In genomic region chr6:1316482-1317220, GRCh38 we compare ENCODE assay signal across 10 cellular contexts. TPM values are rescaled to one million over a fixed set of nuclear protein-coding genes. Genes with fewer than 3 reads are reported as not detected.
DNase-seq lines count a peak whose midpoint lies in the region; ATAC-seq, FAIRE-seq and TF ChIP-seq lines count a peak whose summit lies in the region.
"Had no signal": no experiment of that assay in that cellular context is flagged by ENCODE, and none has a peak within 500 bp of the region (broad histone marks: within the 10 kb centered on the region; RNA-seq: fewer than 3 reads in every experiment).

No MANE protein-coding gene starts in this region.

- peaks cover 4% of the 10 kb centered on the region for H3K36me3 Mint-ChIP-seq in endodermal cell (ENCODE audit: low read depth)

- H3K27ac Mint-ChIP-seq in endodermal cell: no peak overlapping the region

- peaks cover 16% of the 10 kb centered on the region for H3K4me1 Mint-ChIP-seq in endodermal cell

- peak overlapping the region; percentile 83 for H3K4me2 ChIP-seq in parathyroid adenoma (ENCODE audit: low read length)
- H3K4me2 ChIP-seq: KMS-11 had no signal

- peak overlapping the region; percentile 89 for H3K4me3 ChIP-seq in endodermal cell (ENCODE audit: low read length)
- peak overlapping the region; percentile 33 for H3K4me3 ChIP-seq in parathyroid adenoma (ENCODE audit: low read depth, low read length)

- H3K27ac ChIP-seq in endodermal cell (ENCODE audit: low read depth, low read length): no peak overlapping the region
- no peak overlapping the region for H3K27ac ChIP-seq in parathyroid adenoma
- H3K27ac ChIP-seq: KMS-11 had no signal

- H3K79me2 ChIP-seq in parathyroid adenoma: no peaks in the 10 kb centered on the region

- H2AFZ ChIP-seq in parathyroid adenoma: peak overlapping the region; percentile 72

- H3K9me3 Mint-ChIP-seq in endodermal cell: peaks cover 12% of the 10 kb centered on the region

- peak overlapping the region; percentile 80 for H3K4me3 Mint-ChIP-seq in endodermal cell

- 11 to 19% methylated on average over 10 to 28 of the region's 46 CpGs for WGBS in endodermal cell (ENCODE audit: insufficient coverage in 1 of 2, insufficient read length in 1 of 2), 2 experiments

- H3K27me3 ChIP-seq in endodermal cell (ENCODE audit: control insufficient read depth, insufficient read depth, low read length, poor library complexity, severe bottlenecking) (peaks cover 36% of the 10 kb centered on the region), parathyroid adenoma (ENCODE audit: control insufficient read depth, insufficient read depth, low read length) (peaks cover 10% of the 10 kb centered on the region)

- H3K4me1 ChIP-seq in endodermal cell (ENCODE audit: control insufficient read depth, insufficient read depth, low read length) (no peaks in the 10 kb centered on the region), parathyroid adenoma (no peaks in the 10 kb centered on the region)

- TF ChIP-seq CTCF in endodermal cell (conservative IDR thresholded peaks at IDR 0.05) (peak; percentile 51), parathyroid adenoma (IDR thresholded peaks at IDR 0.05) (no peak)

- H3K36me3 ChIP-seq in endodermal cell (ENCODE audit: control insufficient read depth, insufficient read depth, low read length): peaks cover 14% of the 10 kb centered on the region
- no peaks in the 10 kb centered on the region for H3K36me3 ChIP-seq in parathyroid adenoma (ENCODE audit: control insufficient read depth, insufficient read depth, low read length)

- no peak for FAIRE-seq in HTR-8/SVneo (lab: Jason Lieb, UNC)
- FAIRE-seq: islet of Langerhans had no signal

- ATAC-seq in HG02623 (IDR thresholded peaks at IDR 0.05; ENCODE audit: unreplicated experiment): no peak

- no peak overlapping the region for H3K9ac ChIP-seq in endodermal cell (ENCODE audit: extremely low read depth, low read length, poor library complexity, severe bottlenecking)
- no peak overlapping the region for H3K9ac ChIP-seq in parathyroid adenoma
- H3K9ac ChIP-seq: KMS-11 had no signal

- H3K27me3 Mint-ChIP-seq in endodermal cell (ENCODE audit: insufficient read depth): peaks cover 50% of the 10 kb centered on the region

- DNase-seq in COLO668 (lab: John Stamatoyannopoulos, UW; ENCODE audit: unreplicated experiment) (peak; percentile 23), NCI-H1105 (lab: John Stamatoyannopoulos, UW) (peak; percentile 54), endodermal cell (peak; percentile 82), HTR-8/SVneo (ENCODE audit: insufficient read length, low spot score) (no peak), NCI-H1694 (lab: John Stamatoyannopoulos, UW) (no peak), Kasumi-1 (lab: John Stamatoyannopoulos, UW) (no peak)

- H3K9me3 ChIP-seq in endodermal cell (ENCODE audit: control insufficient read depth, low read length) (no peaks in the 10 kb centered on the region), parathyroid adenoma (ENCODE audit: control insufficient read depth, low read length) (no peaks in the 10 kb centered on the region)

RNA-seq across cellular contexts. Expression of gene FOXQ1, which starts 4.8 kb away (rescaled TPM):
- 10 to 100 TPM in 1 of 2 donors, 1 to 10 TPM in 1; 7.8 to 41.3 TPM for total RNA-seq in endodermal cell
- polyA plus RNA-seq in endodermal cell (2013, experiment 1 of 2): 13.9 TPM
- polyA plus RNA-seq in endodermal cell (2013, experiment 2 of 2): 19.2 TPM

Comparison
In these comparisons a context has a peak if more than half of its experiments do, and no peak if none do; other contexts are left out.
1. DNase-seq: peak in COLO668 (single experiment), NCI-H1105 (single experiment) and endodermal cell (single experiment); none in HTR-8/SVneo (single experiment), NCI-H1694 (single experiment) and Kasumi-1 (0 of 2).